ENCODE assay signal across 29 cellular contexts in genomic region chr12:109567296-109567695, GRCh38.
"Had no signal": no experiment of that assay in that cellular context is flagged by ENCODE, and none has a peak within 500 bp of the region (broad histone marks: within the 10 kb centered on the region; RNA-seq: fewer than 3 reads in every experiment).

No MANE protein-coding gene starts in this region.

- H3K27me3 ChIP-seq: ascending aorta, brain microvascular endothelial cell, esophagus muscularis mucosa, foreskin keratinocyte, gastrocnemius medialis, heart right ventricle had no signal

- H3K9me3 ChIP-seq: ascending aorta, esophagus muscularis mucosa, gastrocnemius medialis, heart right ventricle had no signal

- H3K4me1 ChIP-seq: ascending aorta, foreskin keratinocyte, gastrocnemius medialis had no signal

- ATAC-seq: activated naive CD4-positive, alpha-beta T cell treated with anti-CD3 and anti-CD28 coated beads, Interleukin-2, amount 50 U/mL, for 72 hours; activated T-cell treated with anti-CD3 and anti-CD28 coated beads, Interleukin-2, amount 50 U/mL, for 72 hours; effector memory CD8-positive, alpha-beta T cell; foreskin keratinocyte; gastrocnemius medialis; WTC11 had no signal

- H3K4me3 ChIP-seq: ascending aorta, esophagus muscularis mucosa, gastrocnemius medialis, heart right ventricle had no signal

- DNase-seq: activated CD4-positive, alpha-beta memory T cell treated with anti-CD3 and anti-CD28 coated beads, Interleukin-2, amount 10 ng/mL, durations not matched to agents 7 days and 5 days; activated CD4-positive, alpha-beta T cell treated with anti-CD3 and anti-CD28 coated beads for 1 hour; activated CD4-positive, alpha-beta T cell treated with anti-CD3 and anti-CD28 coated beads for 4 hours; activated CD4-positive, alpha-beta T cell treated with anti-CD3 and anti-CD28 coated beads, Interleukin-2, amount 10 ng/mL, durations not matched to agents 7 days and 5 days; activated CD4-positive, alpha-beta T cell treated with anti-CD3 and anti-CD28 coated beads, Interleukin-2, amount 50 U/mL, for 4 hours; activated CD8-positive, alpha-beta memory T cell treated with anti-CD3 and anti-CD28 coated beads, Interleukin-2, amount 50 U/mL, for 48 hours; activated gamma-delta T cell; activated naive CD4-positive, alpha-beta T cell; activated naive CD4-positive, alpha-beta T cell treated with anti-CD3 and anti-CD28 coated beads, Interleukin-2, amount 10 ng/mL, durations not matched to agents 7 days and 5 days; activated naive CD8-positive, alpha-beta T cell treated with anti-CD3 and anti-CD28 coated beads, Interleukin-2, amount 10 ng/mL, durations not matched to agents 7 days and 5 days; activated T-cell treated with anti-CD3 and anti-CD28 coated beads for 4 hours; activated T-cell treated with anti-CD3 and anti-CD28 coated beads, Interleukin-2, amount 50 U/mL, for 24 hours; activated T-cell treated with anti-CD3 and anti-CD28 coated beads, Interleukin-2, amount 50 U/mL, for 72 hours; brain microvascular endothelial cell; caudate nucleus; cortex of kidney; dermis blood vessel endothelial cell; effector CD4-positive, alpha-beta T cell; effector memory CD8-positive, alpha-beta T cell; erythroblast; foreskin keratinocyte; gastrocnemius medialis; glutamatergic neuron; heart right ventricle; T-helper 2 cell had no signal

- H3K27ac ChIP-seq: ascending aorta, brain microvascular endothelial cell, esophagus muscularis mucosa, foreskin keratinocyte, gastrocnemius medialis, heart right ventricle had no signal
